1 cellular context compared by ENCODE assay signal in the genomic region with DNA sequence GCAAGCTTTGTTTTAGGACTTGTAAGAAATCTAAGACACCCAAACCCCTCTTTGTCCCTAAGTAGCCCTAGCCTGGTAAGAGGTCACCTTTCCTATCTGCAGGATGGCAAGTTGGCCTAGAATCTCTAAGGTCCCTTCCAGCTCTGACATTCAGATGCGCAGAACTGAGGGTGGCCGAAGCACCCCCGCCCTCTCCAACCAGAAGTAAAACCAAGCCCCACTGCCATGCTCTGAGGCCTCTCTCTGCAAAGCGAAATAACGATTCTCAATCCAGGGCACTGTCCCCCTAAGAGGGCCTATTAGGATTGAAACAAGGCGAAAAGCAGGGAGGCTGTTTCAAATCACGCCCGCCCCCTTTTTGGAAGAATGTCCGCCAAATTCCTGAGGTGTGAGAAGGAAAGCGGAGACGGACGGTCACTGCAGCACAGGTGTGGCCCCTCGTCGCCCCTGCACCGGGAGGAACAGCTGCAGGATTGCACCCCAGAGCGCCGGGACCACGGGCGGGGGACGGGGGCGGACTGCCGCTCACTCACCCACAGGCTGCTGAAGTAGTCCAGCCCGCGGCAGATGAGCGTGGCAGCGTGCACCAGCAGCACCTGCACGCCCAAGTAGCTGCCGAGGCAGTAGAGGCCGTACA.
TF ChIP-seq lines count a peak whose summit lies in the region.

No MANE protein-coding gene starts in this region.

TF ChIP-seq in K562, 482 proteins besides CTCF, POLR2A, EP300 and RAD21 (continued from another document and continues in another):
- TF ChIP-seq ZNF696 (CRISPR knock-in tag; conservative IDR thresholded peaks at IDR 0.05) (no peak), ZNF75A (CRISPR knock-in tag; IDR thresholded peaks at IDR 0.05) (no peak), CREB1 (IDR thresholded peaks at IDR 0.05) (no peak), CREB1 (CRISPR knock-in tag; IDR thresholded peaks at IDR 0.05) (peak; percentile 57; the same call in 1 of the 2 replicates), CEBPB (tag; IDR thresholded peaks at IDR 0.05) (no peak), TOE1 (IDR thresholded peaks at IDR 0.05; ENCODE audit: borderline replicate concordance) (no peak), TOE1 (CRISPR knock-in tag; IDR thresholded peaks at IDR 0.05; ENCODE audit: borderline replicate concordance, low read depth) (no peak), CXXC5 (CRISPR knock-in tag; IDR thresholded peaks at IDR 0.05) (no peak), CREB3 (tag; conservative IDR thresholded peaks at IDR 0.05; ENCODE audit: low read depth) (no peak), RFX7 (CRISPR knock-in tag; IDR thresholded peaks at IDR 0.05) (no peak), ZNF217 (CRISPR knock-in tag; IDR thresholded peaks at IDR 0.05) (no peak), SAP30 (IDR thresholded peaks at IDR 0.05; ENCODE audit: borderline replicate concordance, insufficient read depth, low read depth, low read length, poor library complexity, severe bottlenecking) (peak; percentile 60), BCOR (IDR thresholded peaks at IDR 0.05) (no peak), FOXP1 (CRISPR knock-in tag; IDR thresholded peaks at IDR 0.05) (0 out of 2 replicates have a peak, but pooled peaks have one; percentile 20), ADNP (tag; IDR thresholded peaks at IDR 0.05) (no peak), HMBOX1 (IDR thresholded peaks at IDR 0.05) (no peak), POLR2AphosphoS2 (IDR thresholded peaks at IDR 0.05; ENCODE audit: low read length) (no peak), FOXM1 (IDR thresholded peaks at IDR 0.05; ENCODE audit: low read depth) (no peak), FOXM1 (CRISPR knock-in tag; IDR thresholded peaks at IDR 0.05; ENCODE audit: low read depth) (no peak), HMGXB4 (CRISPR knock-in tag; IDR thresholded peaks at IDR 0.05) (no peak), MED1 (CRISPR knock-in tag; IDR thresholded peaks at IDR 0.05; ENCODE audit: borderline replicate concordance) (no peak), ZNF224 (CRISPR knock-in tag; IDR thresholded peaks at IDR 0.05) (0 out of 2 replicates have a peak, but pooled peaks have one; percentile 16), TFAP4 (CRISPR knock-in tag; IDR thresholded peaks at IDR 0.05; ENCODE audit: borderline replicate concordance) (no peak; the same call in 1 of the 2 replicates), U2AF1 (optimal IDR thresholded peaks at IDR 0.05; ENCODE audit: low read depth, low read length) (no peak), RBFOX2 (IDR thresholded peaks at IDR 0.05; ENCODE audit: low read depth, low read length) (no peak), MECOM (CRISPR knock-in tag; IDR thresholded peaks at IDR 0.05) (no peak), CBX1 (IDR thresholded peaks at IDR 0.05; ENCODE audit: low read depth) (no peak), SNAPC5 (CRISPR knock-in tag; IDR thresholded peaks at IDR 0.05) (no peak), GABPA (tag; conservative IDR thresholded peaks at IDR 0.05; ENCODE audit: low read depth) (no peak), ERF (CRISPR knock-in tag; IDR thresholded peaks at IDR 0.05) (no peak), KLF6 (CRISPR knock-in tag; IDR thresholded peaks at IDR 0.05; ENCODE audit: borderline replicate concordance) (no peak), ZBTB12 (CRISPR knock-in tag; IDR thresholded peaks at IDR 0.05) (no peak), KDM5B (IDR thresholded peaks at IDR 0.05; ENCODE audit: insufficient replicate concordance, low read depth, low read length) (peak; percentile 30), SMARCC2 (IDR thresholded peaks at IDR 0.05; ENCODE audit: low read depth) (no peak), THRAP3 (IDR thresholded peaks at IDR 0.05; ENCODE audit: borderline replicate concordance) (no peak), ELF4 (CRISPR knock-in tag; IDR thresholded peaks at IDR 0.05) (no peak), NCOA2 (IDR thresholded peaks at IDR 0.05; ENCODE audit: partially characterized antibody in 2 of 2) (no peak), ATF2 (CRISPR knock-in tag; IDR thresholded peaks at IDR 0.05) (no peak), TCF7 (IDR thresholded peaks at IDR 0.05; ENCODE audit: borderline replicate concordance) (no peak), ZNF699 (CRISPR knock-in tag; IDR thresholded peaks at IDR 0.05; ENCODE audit: insufficient replicate concordance) (no peak), ZNF431 (CRISPR knock-in tag; IDR thresholded peaks at IDR 0.05) (no peak)
- TF ChIP-seq, protein P1, sequence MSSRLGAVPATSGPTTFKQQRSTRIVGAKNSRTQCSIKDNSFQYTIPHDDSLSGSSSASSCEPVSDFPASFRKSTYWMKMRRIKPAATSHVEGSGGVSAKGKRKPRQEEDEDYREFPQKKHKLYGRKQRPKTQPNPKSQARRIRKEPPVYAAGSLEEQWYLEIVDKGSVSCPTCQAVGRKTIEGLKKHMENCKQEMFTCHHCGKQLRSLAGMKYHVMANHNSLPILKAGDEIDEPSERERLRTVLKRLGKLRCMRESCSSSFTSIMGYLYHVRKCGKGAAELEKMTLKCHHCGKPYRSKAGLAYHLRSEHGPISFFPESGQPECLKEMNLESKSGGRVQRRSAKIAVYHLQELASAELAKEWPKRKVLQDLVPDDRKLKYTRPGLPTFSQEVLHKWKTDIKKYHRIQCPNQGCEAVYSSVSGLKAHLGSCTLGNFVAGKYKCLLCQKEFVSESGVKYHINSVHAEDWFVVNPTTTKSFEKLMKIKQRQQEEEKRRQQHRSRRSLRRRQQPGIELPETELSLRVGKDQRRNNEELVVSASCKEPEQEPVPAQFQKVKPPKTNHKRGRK (tag; IDR thresholded peaks at IDR 0.05), result no peak
- TF ChIP-seq, protein P2, sequence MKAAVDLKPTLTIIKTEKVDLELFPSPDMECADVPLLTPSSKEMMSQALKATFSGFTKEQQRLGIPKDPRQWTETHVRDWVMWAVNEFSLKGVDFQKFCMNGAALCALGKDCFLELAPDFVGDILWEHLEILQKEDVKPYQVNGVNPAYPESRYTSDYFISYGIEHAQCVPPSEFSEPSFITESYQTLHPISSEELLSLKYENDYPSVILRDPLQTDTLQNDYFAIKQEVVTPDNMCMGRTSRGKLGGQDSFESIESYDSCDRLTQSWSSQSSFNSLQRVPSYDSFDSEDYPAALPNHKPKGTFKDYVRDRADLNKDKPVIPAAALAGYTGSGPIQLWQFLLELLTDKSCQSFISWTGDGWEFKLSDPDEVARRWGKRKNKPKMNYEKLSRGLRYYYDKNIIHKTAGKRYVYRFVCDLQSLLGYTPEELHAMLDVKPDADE (conservative IDR thresholded peaks at IDR 0.05; ENCODE audit: control insufficient read depth, low read depth, low read length), result no peak
- TF ChIP-seq, protein P3, sequence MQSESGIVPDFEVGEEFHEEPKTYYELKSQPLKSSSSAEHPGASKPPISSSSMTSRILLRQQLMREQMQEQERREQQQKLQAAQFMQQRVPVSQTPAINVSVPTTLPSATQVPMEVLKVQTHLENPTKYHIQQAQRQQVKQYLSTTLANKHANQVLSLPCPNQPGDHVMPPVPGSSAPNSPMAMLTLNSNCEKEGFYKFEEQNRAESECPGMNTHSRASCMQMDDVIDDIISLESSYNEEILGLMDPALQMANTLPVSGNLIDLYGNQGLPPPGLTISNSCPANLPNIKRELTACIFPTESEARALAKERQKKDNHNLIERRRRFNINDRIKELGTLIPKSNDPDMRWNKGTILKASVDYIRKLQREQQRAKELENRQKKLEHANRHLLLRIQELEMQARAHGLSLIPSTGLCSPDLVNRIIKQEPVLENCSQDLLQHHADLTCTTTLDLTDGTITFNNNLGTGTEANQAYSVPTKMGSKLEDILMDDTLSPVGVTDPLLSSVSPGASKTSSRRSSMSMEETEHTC (IDR thresholded peaks at IDR 0.05), result no peak
- TF ChIP-seq, protein P4, sequence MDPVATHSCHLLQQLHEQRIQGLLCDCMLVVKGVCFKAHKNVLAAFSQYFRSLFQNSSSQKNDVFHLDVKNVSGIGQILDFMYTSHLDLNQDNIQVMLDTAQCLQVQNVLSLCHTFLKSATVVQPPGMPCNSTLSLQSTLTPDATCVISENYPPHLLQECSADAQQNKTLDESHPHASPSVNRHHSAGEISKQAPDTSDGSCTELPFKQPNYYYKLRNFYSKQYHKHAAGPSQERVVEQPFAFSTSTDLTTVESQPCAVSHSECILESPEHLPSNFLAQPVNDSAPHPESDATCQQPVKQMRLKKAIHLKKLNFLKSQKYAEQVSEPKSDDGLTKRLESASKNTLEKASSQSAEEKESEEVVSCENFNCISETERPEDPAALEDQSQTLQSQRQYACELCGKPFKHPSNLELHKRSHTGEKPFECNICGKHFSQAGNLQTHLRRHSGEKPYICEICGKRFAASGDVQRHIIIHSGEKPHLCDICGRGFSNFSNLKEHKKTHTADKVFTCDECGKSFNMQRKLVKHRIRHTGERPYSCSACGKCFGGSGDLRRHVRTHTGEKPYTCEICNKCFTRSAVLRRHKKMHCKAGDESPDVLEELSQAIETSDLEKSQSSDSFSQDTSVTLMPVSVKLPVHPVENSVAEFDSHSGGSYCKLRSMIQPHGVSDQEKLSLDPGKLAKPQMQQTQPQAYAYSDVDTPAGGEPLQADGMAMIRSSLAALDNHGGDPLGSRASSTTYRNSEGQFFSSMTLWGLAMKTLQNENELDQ (CRISPR knock-in tag; IDR thresholded peaks at IDR 0.05; ENCODE audit: borderline replicate concordance), result no peak
- TF ChIP-seq, protein P5, sequence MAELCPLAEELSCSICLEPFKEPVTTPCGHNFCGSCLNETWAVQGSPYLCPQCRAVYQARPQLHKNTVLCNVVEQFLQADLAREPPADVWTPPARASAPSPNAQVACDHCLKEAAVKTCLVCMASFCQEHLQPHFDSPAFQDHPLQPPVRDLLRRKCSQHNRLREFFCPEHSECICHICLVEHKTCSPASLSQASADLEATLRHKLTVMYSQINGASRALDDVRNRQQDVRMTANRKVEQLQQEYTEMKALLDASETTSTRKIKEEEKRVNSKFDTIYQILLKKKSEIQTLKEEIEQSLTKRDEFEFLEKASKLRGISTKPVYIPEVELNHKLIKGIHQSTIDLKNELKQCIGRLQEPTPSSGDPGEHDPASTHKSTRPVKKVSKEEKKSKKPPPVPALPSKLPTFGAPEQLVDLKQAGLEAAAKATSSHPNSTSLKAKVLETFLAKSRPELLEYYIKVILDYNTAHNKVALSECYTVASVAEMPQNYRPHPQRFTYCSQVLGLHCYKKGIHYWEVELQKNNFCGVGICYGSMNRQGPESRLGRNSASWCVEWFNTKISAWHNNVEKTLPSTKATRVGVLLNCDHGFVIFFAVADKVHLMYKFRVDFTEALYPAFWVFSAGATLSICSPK (IDR thresholded peaks at IDR 0.05; ENCODE audit: borderline replicate concordance), result no peak
